Comparison of ENCODE assay signal across 15 cellular contexts in the genomic region with DNA sequence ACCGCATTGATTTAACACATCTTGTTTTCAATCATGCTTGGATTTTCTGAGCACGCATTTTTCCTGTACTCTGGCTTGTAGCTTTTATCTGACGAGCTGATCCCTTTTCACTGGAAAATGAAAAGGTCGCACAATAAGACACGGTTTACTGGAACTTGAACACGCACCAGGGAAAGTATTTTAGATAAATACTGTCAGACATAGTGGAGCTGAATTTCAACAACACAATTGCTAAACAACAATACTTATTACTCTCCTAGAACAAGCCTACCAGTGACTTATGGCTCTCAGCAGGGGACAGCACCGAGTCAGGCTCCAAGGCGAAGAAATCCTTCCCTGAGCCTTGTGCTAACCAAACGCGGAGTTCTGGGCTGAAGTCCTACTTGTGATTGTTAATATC.
DNase-seq lines count a peak whose midpoint lies in the region; ATAC-seq and TF ChIP-seq lines count a peak whose summit lies in the region.
"Had no signal": no experiment of that assay in that cellular context is flagged by ENCODE, and none has a peak within 500 bp of the region (broad histone marks: within the 10 kb centered on the region; RNA-seq: fewer than 3 reads in every experiment).

No MANE protein-coding gene starts in this region.

- H3K36me3 ChIP-seq in BLaER1 (peaks cover 93% of the 10 kb centered on the region), Loucy (ENCODE audit: insufficient read depth, low read length) (no peaks in the 10 kb centered on the region)

- peak overlapping the region; percentile 12; the same call in 1 of the 2 replicates for H3K9ac ChIP-seq in BLaER1
- no peak overlapping the region for H3K9ac ChIP-seq in Loucy (ENCODE audit: low read depth, low read length, poor library complexity, severe bottlenecking)

- no peak overlapping the region for H3K4me3 ChIP-seq in BLaER1
- no peak overlapping the region for H3K4me3 ChIP-seq in Loucy (ENCODE audit: low read length, poor library complexity, severe bottlenecking)

- no peaks in the 10 kb centered on the region for H3F3A ChIP-seq in Loucy (ENCODE audit: low read depth)

- H3K4me1 ChIP-seq in BLaER1 (peaks cover 97% of the 10 kb centered on the region), Loucy (ENCODE audit: insufficient read depth, low read length, poor library complexity, severe bottlenecking) (peaks cover 6% of the 10 kb centered on the region)

- TF ChIP-seq CTCF in Loucy (conservative IDR thresholded peaks at IDR 0.05; ENCODE audit: low read length) (0 out of 2 replicates have a peak, but pooled peaks have one; percentile 22), nephron (IDR thresholded peaks at IDR 0.05; ENCODE audit: unreplicated experiment in 3 of 3) (no peak)

- no peaks in the 10 kb centered on the region for H3K9me2 ChIP-seq in Loucy (replicated peaks; ENCODE audit: low read depth, low read length)

- peak overlapping the region; percentile 49 for H3K27ac ChIP-seq in BLaER1

- DNase-seq in fibroblast of gingiva (ENCODE audit: low read depth) = peak; percentile 50
- no peak for DNase-seq in activated CD4-positive, CD25-positive, alpha-beta regulatory T cell treated with anti-CD3 and anti-CD28 coated beads, Interleukin-2, amount 50 U/mL, for 72 hours
- no peak for DNase-seq in activated naive CD8-positive, alpha-beta T cell treated with anti-CD3 and anti-CD28 coated beads for 36 hours
- DNase-seq: activated CD4-positive, alpha-beta T cell treated with anti-CD3 and anti-CD28 coated beads, Interleukin-2, amount 50 U/mL, for 4 hours; NCI-H2227 treated with DMSO at 0.1 percent for 48 hours; stimulated activated CD4-positive, alpha-beta T cell treated with anti-CD3 and anti-CD28 coated beads, Interleukin-2, amount 100 ng/mL, for 48 hours had no signal

- peak overlapping the region in 2 of 3 experiments; percentile 57 to 61 for H3K27ac Mint-ChIP-seq in nephron
- H3K27ac Mint-ChIP-seq in activated naive CD8-positive, alpha-beta T cell treated with anti-CD3 and anti-CD28 coated beads for 36 hours = no peak overlapping the region
- H3K27ac Mint-ChIP-seq: activated T-helper 2 cell treated with anti-CD3 and anti-CD28 coated beads, Interferon-gamma antibody, Interleukin-2, Interleukin-4, amounts not matched to agents 10 μg/mL and 5 μg/mL and 100 μg/mL, durations not matched to agents 14 hours and 24 hours and 36 hours; T-helper 1 cell treated with Interleukin-12 subunit alpha and Interleukin-12 subunit beta and Interleukin-4 antibody, amounts not matched to agents 30 μg/mL and 1 μg/mL, for 36 hours had no signal

- no peak for ATAC-seq in GM18867 (IDR thresholded peaks at IDR 0.05; ENCODE audit: unreplicated experiment)
- ATAC-seq in HG02610 (IDR thresholded peaks at IDR 0.05; ENCODE audit: unreplicated experiment) = no peak
- ATAC-seq: esophagus mucosa, HCT116 had no signal

- H3K36me3 Mint-ChIP-seq in nephron (ENCODE audit: low read depth) = peaks cover 4% of the 10 kb centered on the region
- no peaks in the 10 kb centered on the region for H3K36me3 Mint-ChIP-seq in activated naive CD8-positive, alpha-beta T cell treated with anti-CD3 and anti-CD28 coated beads for 36 hours

- H3K4me2 ChIP-seq in BLaER1 (peak overlapping the region; percentile 83), Loucy (ENCODE audit: low read depth, low read length, poor library complexity, severe bottlenecking) (no peak overlapping the region)

- H3K27me3 ChIP-seq in BLaER1 (no peaks in the 10 kb centered on the region), Loucy (ENCODE audit: insufficient read depth, low read length, poor library complexity, severe bottlenecking) (no peaks in the 10 kb centered on the region)

- no peaks in the 10 kb centered on the region for H3K9me3 Mint-ChIP-seq in nephron
- H3K9me3 Mint-ChIP-seq in activated naive CD8-positive, alpha-beta T cell treated with anti-CD3 and anti-CD28 coated beads for 36 hours = no peaks in the 10 kb centered on the region
- H3K9me3 Mint-ChIP-seq: activated T-helper 2 cell treated with anti-CD3 and anti-CD28 coated beads, Interferon-gamma antibody, Interleukin-2, Interleukin-4, amounts not matched to agents 10 μg/mL and 5 μg/mL and 100 μg/mL, durations not matched to agents 14 hours and 24 hours and 36 hours; T-helper 1 cell treated with Interleukin-12 subunit alpha and Interleukin-12 subunit beta and Interleukin-4 antibody, amounts not matched to agents 30 μg/mL and 1 μg/mL, for 36 hours had no signal

- no peaks in the 10 kb centered on the region for H3K9me3 ChIP-seq in BLaER1
- no peaks in the 10 kb centered on the region for H3K9me3 ChIP-seq in Loucy (ENCODE audit: insufficient read depth, low read depth, low read length)

- peaks cover 31% of the 10 kb centered on the region for H3K4me1 Mint-ChIP-seq in nephron
- H3K4me1 Mint-ChIP-seq in activated naive CD8-positive, alpha-beta T cell treated with anti-CD3 and anti-CD28 coated beads for 36 hours = no peaks in the 10 kb centered on the region

- no peak overlapping the region for H3K4me3 Mint-ChIP-seq in nephron
- H3K4me3 Mint-ChIP-seq in activated naive CD8-positive, alpha-beta T cell treated with anti-CD3 and anti-CD28 coated beads for 36 hours = no peak overlapping the region
- H3K4me3 Mint-ChIP-seq: T-helper 1 cell treated with Interleukin-12 subunit alpha and Interleukin-12 subunit beta and Interleukin-4 antibody, amounts not matched to agents 30 μg/mL and 1 μg/mL, for 36 hours had no signal

- H4K20me1 ChIP-seq in BLaER1 (peaks cover 59% of the 10 kb centered on the region), Loucy (ENCODE audit: insufficient read depth, low read length, poor library complexity, severe bottlenecking) (no peaks in the 10 kb centered on the region)

- H3K27me3 Mint-ChIP-seq in nephron (ENCODE audit: low read depth) = peaks cover 11% of the 10 kb centered on the region
- no peaks in the 10 kb centered on the region for H3K27me3 Mint-ChIP-seq in activated naive CD8-positive, alpha-beta T cell treated with anti-CD3 and anti-CD28 coated beads for 36 hours

- H2AFZ ChIP-seq in Loucy (ENCODE audit: low read length) = no peak overlapping the region

- no peaks in the 10 kb centered on the region; the same call in 1 of the 2 replicates for H3K79me2 ChIP-seq in Loucy (ENCODE audit: insufficient read depth, low read length)
